Comparison of ENCODE assay signal across 8 cellular contexts in the genomic region with DNA sequence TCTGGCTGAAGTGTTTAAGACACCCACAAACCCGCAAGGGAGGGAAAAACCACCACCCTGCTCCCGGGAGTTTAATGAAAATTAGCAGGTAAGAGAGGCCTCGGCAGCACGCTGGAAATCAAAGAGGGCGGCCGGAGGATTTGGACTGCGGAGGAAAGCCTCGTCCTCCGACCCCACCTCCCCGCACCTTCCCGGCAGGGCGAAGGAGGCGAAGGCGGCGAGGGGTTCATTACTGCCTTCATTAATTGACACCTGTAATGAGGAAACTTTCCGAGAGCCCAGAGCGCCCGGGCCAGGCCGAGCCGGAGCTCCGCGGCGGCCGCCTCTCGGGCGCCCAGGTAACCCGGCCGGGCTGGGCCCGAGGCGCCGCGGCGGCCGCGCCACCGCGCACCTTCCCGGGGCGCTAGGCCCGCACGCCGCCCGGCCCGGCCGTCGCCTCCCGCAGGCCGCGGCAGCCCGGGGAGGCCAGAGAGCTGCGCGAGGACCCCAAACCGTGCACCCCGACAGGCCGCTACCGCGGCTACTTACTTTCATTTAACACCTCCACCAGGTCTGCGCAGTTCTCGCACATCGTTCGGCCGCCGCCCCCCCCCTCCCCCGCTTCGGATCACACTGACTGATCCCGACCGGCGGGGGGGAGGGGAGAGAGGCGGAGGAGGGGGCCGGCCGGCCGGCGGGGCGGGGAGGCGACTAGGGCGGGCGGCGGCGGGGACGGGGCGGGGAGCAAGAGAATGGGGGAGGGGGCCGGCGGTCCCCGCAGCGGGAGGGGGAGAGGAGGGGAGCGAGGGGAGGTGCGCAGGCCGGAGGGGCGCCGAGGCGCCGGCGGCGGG. TPM values are rescaled to one million over a fixed set of nuclear protein-coding genes. Genes with fewer than 3 reads are reported as not detected.
A peak's percentile ranks its signal among the peaks of the same experiment; 100 is the strongest.
DNase-seq lines count a peak whose midpoint lies in the region; ATAC-seq, FAIRE-seq and TF ChIP-seq lines count a peak whose summit lies in the region.

No MANE protein-coding gene starts in this region.

- ATAC-seq in HG02981 (IDR thresholded peaks at IDR 0.05; ENCODE audit: unreplicated experiment) (peak; percentile 17), HepG2 (peak; percentile 29)

- peaks cover 50% of the 10 kb centered on the region for H3K4me1 ChIP-seq in HepG2 (ENCODE audit: insufficient read depth, low read length)

- peak overlapping the region; percentile 79 to 98 (median 89) for H3K4me3 ChIP-seq in HepG2 (replicated peaks in 1 of 3; ENCODE audit: insufficient read depth in 1 of 3, low read depth in 2 of 3, low read length in 3 of 3)

- CTCF ChIA-PET in HepG2 (lab: Yijun Ruan, JAX; ENCODE audit: low intra/inter-chr PET ratio, low total read pairs) = no interaction called here

- H3K4me1 Mint-ChIP-seq in activated CD4-positive, alpha-beta T cell treated with anti-CD3 and anti-CD28 coated beads, Interleukin-2, amount 10 ng/mL, durations not matched to agents 24 days and 14 days = peaks cover 19% of the 10 kb centered on the region

- H3K27me3 Mint-ChIP-seq in activated CD4-positive, alpha-beta T cell treated with anti-CD3 and anti-CD28 coated beads, Interleukin-2, amount 10 ng/mL, durations not matched to agents 24 days and 14 days = no peaks in the 10 kb centered on the region

- DNase-seq in NCI-H2196 (lab: John Stamatoyannopoulos, UW; ENCODE audit: unreplicated experiment) (peak; percentile 52), NCI-H2196 treated with DMSO at 0.1 percent for 48 hours (lab: John Stamatoyannopoulos, UW; ENCODE audit: unreplicated experiment) (no peak), NCI-H226 (peak; percentile 65), cortex of kidney (lab: John Stamatoyannopoulos, UW) (peak; percentile 26), HepG2 (ENCODE audit: low spot score) (peak; percentile 75)
- peak; percentile 90 for DNase-seq in activated CD4-positive, alpha-beta T cell treated with anti-CD3 and anti-CD28 coated beads, Interleukin-2, amount 10 ng/mL, durations not matched to agents 24 days and 14 days
- DNase-seq in stimulated activated CD4-positive, alpha-beta T cell treated with anti-CD3 and anti-CD28 coated beads, Interleukin-2, amount 100 ng/mL, for 48 hours = peak; percentile 77 to 79

- H3K27ac ChIP-seq in HepG2 (ENCODE audit: extremely low read length, insufficient read depth, low read length) = peak overlapping the region; percentile 97

- H3K36me3 ChIP-seq in HepG2 (replicated peaks in 1 of 2; ENCODE audit: control insufficient read depth in 1 of 2, insufficient read depth in 2 of 2, low read length in 2 of 2) = peaks cover 2 to 11% of the 10 kb centered on the region in 2 experiments; a peak in 2 of 5 replicates

- peak overlapping the region; percentile 98 for H3K4me3 Mint-ChIP-seq in activated CD4-positive, alpha-beta T cell treated with anti-CD3 and anti-CD28 coated beads, Interleukin-2, amount 10 ng/mL, durations not matched to agents 24 days and 14 days

- intact Hi-C loops in activated CD4-positive, alpha-beta T cell treated with anti-CD3 and anti-CD28 coated beads, Interleukin-2, amount 10 ng/mL, durations not matched to agents 24 days and 14 days (cut with micrococcal nuclease) = loop anchor here (1.0 to 10.0 kb wide), 4 partner anchors 44 to 418 kb away; a partner anchor contains a TSS
- intact Hi-C loops in HepG2 (cut with micrococcal nuclease; ENCODE audit: unreplicated experiment) = loop anchor here (2.0 kb wide), 1 partner anchor 28 kb away; no protein-coding TSS in a partner anchor

- in situ Hi-C loops in HepG2 (cut with HindIII; ENCODE audit: extremely low pct_ligation_motif_present, low pct_unique_long_range_greater_than_20kb) = loop anchor here (5.0 kb wide), 1 partner anchor 48 kb away; no protein-coding TSS in a partner anchor

- H2AFZ ChIP-seq in HepG2 (ENCODE audit: low read length) = no peak overlapping the region

- peak in 1 of 2 experiments; percentile 50; a peak in 1 of 4 replicates for TF ChIP-seq POLR2A in HepG2 (IDR thresholded peaks at IDR 0.05; ENCODE audit: insufficient read depth in 1 of 2, low read depth in 2 of 2, low read length in 2 of 2)

- POLR2A ChIA-PET in HepG2 (lab: Yijun Ruan, JAX) = interaction anchor here (0.7 to 1.6 kb wide), 3 partner anchors 10 to 68 kb away, joined by 3 to 5 read pairs (median 3); a partner anchor contains a TSS

- TF ChIP-seq EP300 in HepG2 (IDR thresholded peaks at IDR 0.05; ENCODE audit: low read depth in 2 of 2, low read length in 2 of 2) = peak in 1 of 2 experiments; percentile 10; a peak in 1 of 4 replicates
- no peak for TF ChIP-seq EP300 in HepG2 (CRISPR knock-in tag; IDR thresholded peaks at IDR 0.05; ENCODE audit: borderline replicate concordance)

- H3K9me3 ChIP-seq in HepG2 (ENCODE audit: low read length) = no peaks in the 10 kb centered on the region

- H3K36me3 Mint-ChIP-seq in activated CD4-positive, alpha-beta T cell treated with anti-CD3 and anti-CD28 coated beads, Interleukin-2, amount 10 ng/mL, durations not matched to agents 24 days and 14 days (ENCODE audit: low read depth) = peaks cover 20% of the 10 kb centered on the region

- TSS peak; percentile 62 for BruUV-seq in HepG2 (replicated peaks; lab: Mats Ljungman, UMichigan)

- H3K79me2 ChIP-seq in HepG2 (ENCODE audit: insufficient read depth, low read length) = peaks cover 63% of the 10 kb centered on the region

- peak overlapping the region; percentile 94 for H3K9ac ChIP-seq in HepG2 (ENCODE audit: insufficient read depth, low read depth, low read length)

- H3K27me3 ChIP-seq in HepG2 (ENCODE audit: control insufficient read depth in 1 of 2, insufficient read depth in 2 of 2, low read length in 2 of 2) = no peaks in the 10 kb centered on the region; a peak in 1 of 5 replicates

- no peaks in the 10 kb centered on the region for H3K9me3 Mint-ChIP-seq in activated CD4-positive, alpha-beta T cell treated with anti-CD3 and anti-CD28 coated beads, Interleukin-2, amount 10 ng/mL, durations not matched to agents 24 days and 14 days

- TF ChIP-seq CTCF in HepG2 (CRISPR knock-in tag; IDR thresholded peaks at IDR 0.05) = no peak

- H4K20me1 ChIP-seq in HepG2 (ENCODE audit: insufficient read depth, low read length) = peaks cover 18% of the 10 kb centered on the region

- peak overlapping the region; percentile 95 for H3K27ac Mint-ChIP-seq in activated CD4-positive, alpha-beta T cell treated with anti-CD3 and anti-CD28 coated beads, Interleukin-2, amount 10 ng/mL, durations not matched to agents 24 days and 14 days

- no peak for FAIRE-seq in HepG2 (lab: Jason Lieb, UNC)

- WGBS in HepG2 (ENCODE audit: low lambda C conversion rate) = 2% methylated on average over 58 of the region's 94 CpGs

- TF ChIP-seq RAD21 in HepG2 (CRISPR knock-in tag; IDR thresholded peaks at IDR 0.05) = peak; percentile 47; the same call in 1 of the 2 replicates

- H3K4me2 ChIP-seq in HepG2 (ENCODE audit: low read depth, low read length) = peak overlapping the region; percentile 70

RNA-seq across cellular contexts. Expression of a gene that starts 0.6 kb away (rescaled TPM):
- total RNA-seq in activated CD4-positive, alpha-beta T cell treated with anti-CD3 and anti-CD28 coated beads, Interleukin-2, amount 10 ng/mL, durations not matched to agents 24 days and 14 days = 84.3 and 93.8 TPM in 2 replicates
- total RNA-seq in HepG2 (2016; rRNA removed; fragmentation: Illumina TruSeq; extraction: Trizol) = 100 and 155 TPM in 2 replicates
- total RNA-seq in HepG2 (2016; cell fraction: cytosol; rRNA removed; fragmentation: Illumina TruSeq; extraction: Trizol; ENCODE audit: low read depth) = 43.5 and 56.3 TPM in 2 replicates
- total RNA-seq in HepG2 (2016; cell fraction: insoluble cytoplasmic fraction; rRNA removed; fragmentation: Illumina TruSeq; extraction: Trizol) = 93.9 and 148 TPM in 2 replicates
- 37.1 and 44.6 TPM in 2 replicates for total RNA-seq in HepG2 (2016; cell fraction: membrane; rRNA removed; fragmentation: Illumina TruSeq; extraction: Trizol)
- total RNA-seq in HepG2 (2016; cell fraction: nucleus; rRNA removed; fragmentation: Illumina TruSeq; extraction: Trizol) = 155 and 174 TPM in 2 replicates
- polyA plus RNA-seq in HepG2 (2011; rRNA removed) = 79.9 and 99.2 TPM in 2 replicates
- polyA plus RNA-seq in HepG2 (2011; cell fraction: cytosol; rRNA removed) = 38.9 and 63.9 TPM in 2 replicates
- 110 and 113 TPM in 2 replicates for polyA plus RNA-seq in HepG2 (2011; cell fraction: nucleus; rRNA removed)
- polyA plus RNA-seq in HepG2 (2012) = 88.4 and 89.7 TPM in 2 replicates
- 4.3 and 5.9 TPM in 2 replicates for polyA plus RNA-seq in HepG2 (2016; cell fraction: cytosol; fragmentation: Illumina TruSeq; extraction: Trizol; ENCODE audit: low read depth)
- polyA plus RNA-seq in HepG2 (2016; cell fraction: insoluble cytoplasmic fraction; fragmentation: Illumina TruSeq; extraction: Trizol; ENCODE audit: low read depth) = 126 and 130 TPM in 2 replicates
- polyA plus RNA-seq in HepG2 (2016; cell fraction: membrane; fragmentation: Illumina TruSeq; extraction: Trizol; ENCODE audit: low read depth) = 13.7 and 17.5 TPM in 2 replicates
- polyA plus RNA-seq in HepG2 (2016; cell fraction: nucleus; fragmentation: Illumina TruSeq; extraction: Trizol; ENCODE audit: insufficient read depth, low read depth) = 191 and 219 TPM in 2 replicates
- polyA minus RNA-seq in HepG2 (2011; rRNA and poly(A)+ RNA removed; ENCODE audit: low replicate concordance) = 132 and 183 TPM in 2 replicates
- polyA minus RNA-seq in HepG2 (2011; cell fraction: cytosol; rRNA and poly(A)+ RNA removed) = 93.0 and 99.9 TPM in 2 replicates
- polyA minus RNA-seq in HepG2 (2011; cell fraction: nucleus; rRNA and poly(A)+ RNA removed) = 468 and 469 TPM in 2 replicates
